Comparison of ENCODE assay signal across 8 cellular contexts in the genomic region with DNA sequence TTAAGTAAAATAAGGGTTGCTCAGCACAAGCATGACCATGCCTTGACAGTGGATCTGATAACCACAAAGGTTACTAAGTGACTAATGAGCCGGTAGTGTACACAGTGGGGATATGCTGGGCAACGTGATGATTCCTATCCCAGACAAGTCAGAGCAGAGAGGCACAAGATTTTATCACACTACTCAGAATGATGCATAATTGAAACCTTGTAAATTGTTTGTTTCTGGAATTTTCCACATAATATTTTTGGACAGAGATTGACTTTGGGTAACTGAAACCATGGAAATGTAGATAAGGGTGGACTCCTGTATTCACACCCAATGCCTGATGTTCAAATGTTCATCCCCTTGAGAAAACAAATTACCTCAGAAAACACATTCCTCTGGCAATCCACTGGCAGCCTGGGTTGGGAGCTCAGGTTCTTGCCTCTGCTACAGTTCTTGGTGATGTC. TPM values are rescaled to one million over a fixed set of nuclear protein-coding genes. Genes with fewer than 3 reads are reported as not detected.
DNase-seq lines count a peak whose midpoint lies in the region; ATAC-seq and TF ChIP-seq lines count a peak whose summit lies in the region.

No MANE protein-coding gene starts in this region.

- TF ChIP-seq CTCF in GM13977 (IDR thresholded peaks at IDR 0.05; ENCODE audit: extremely low read depth, insufficient read depth, missing control alignments), result no peak

- TF ChIP-seq POLR2A in erythroblast (IDR thresholded peaks at IDR 0.05; ENCODE audit: low read length), result no peak

- in situ Hi-C loops in Caki2 (cut with HindIII; ENCODE audit: low pct_unique_long_range_greater_than_20kb, low sequenced_read_pairs), result no loop called here
- in situ Hi-C loops in GM13977 (cut with MboI; ENCODE audit: low pct_unique_long_range_greater_than_20kb, low sequenced_read_pairs, unreplicated experiment), result no loop called here

- DNase-seq in Caki2 (ENCODE audit: low read depth) (peak; percentile 88), erythroblast (lab: John Stamatoyannopoulos, UW) (peak; percentile 49 to 55), OCI-M1 (lab: John Stamatoyannopoulos, UW) (no peak), NCI-H82 (lab: John Stamatoyannopoulos, UW) (no peak), GM13977 (ENCODE audit: low spot score) (no peak), activated gamma-delta T cell (lab: John Stamatoyannopoulos, UW) (no peak)

- ATAC-seq in GM19468 (IDR thresholded peaks at IDR 0.05; ENCODE audit: extremely low read depth, unreplicated experiment), result peak; percentile 68
- peak; percentile 100 for ATAC-seq in HG03571 (IDR thresholded peaks at IDR 0.05; ENCODE audit: unreplicated experiment)

RNA-seq across cellular contexts. Expression of a gene that starts 16.2 kb away (rescaled TPM):
- total RNA-seq in Caki2 (2014; rRNA removed; shearing (Covaris generic); ENCODE audit: low replicate concordance), result 30.6 and 43.6 TPM in 2 replicates

RNA-seq across cellular contexts. Expression of a gene that starts 52.4 kb away (rescaled TPM):
- total RNA-seq in Caki2 (2014; rRNA removed; shearing (Covaris generic); ENCODE audit: low replicate concordance), result 22.5 and 49.2 TPM in 2 replicates

Comparison
In these comparisons a context has a peak if more than half of its experiments do, and no peak if none do; other contexts are left out.
1. DNase-seq: peak in Caki2 (single experiment) and erythroblast (2 of 2); none in OCI-M1 (single experiment), NCI-H82 (single experiment), GM13977 (single experiment) and activated gamma-delta T cell (single experiment).